8 cellular contexts compared by ENCODE assay signal in the genomic region with DNA sequence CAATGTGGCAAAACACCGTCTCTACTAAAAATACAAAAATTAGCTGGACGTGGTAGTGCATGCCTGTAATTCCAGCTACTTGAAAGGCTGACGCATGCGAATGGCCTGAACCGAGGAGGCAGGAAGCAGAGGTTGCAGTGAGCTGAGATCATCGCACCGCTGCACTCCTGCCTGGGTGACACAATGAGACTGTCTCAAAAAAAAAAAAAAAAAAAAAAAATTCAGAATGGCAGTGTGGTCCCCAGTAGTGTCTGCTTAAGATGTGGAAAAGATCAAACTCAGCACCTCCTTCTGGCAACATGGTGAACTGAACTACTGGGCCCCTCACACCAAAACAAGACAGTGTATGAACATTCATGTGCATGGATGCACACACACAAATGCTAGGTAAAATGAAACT. TPM values are rescaled to one million over a fixed set of nuclear protein-coding genes. Genes with fewer than 3 reads are reported as not detected.
A peak's percentile ranks its signal among the peaks of the same experiment; 100 is the strongest.
DNase-seq lines count a peak whose midpoint lies in the region; ATAC-seq and TF ChIP-seq lines count a peak whose summit lies in the region.

No MANE protein-coding gene starts in this region.

- H4K20me1 ChIP-seq in SK-N-SH (ENCODE audit: insufficient read depth) (peaks cover 18% of the 10 kb centered on the region), smooth muscle cell (ENCODE audit: low read depth) (no peaks in the 10 kb centered on the region)

- peak; percentile 29 for DNase-seq in GM12865 (ENCODE audit: low read depth)
- DNase-seq in SK-N-SH = no peak
- DNase-seq in choroid plexus epithelial cell (ENCODE audit: low read depth) = peak; percentile 89
- no peak for DNase-seq in smooth muscle cell (lab: John Stamatoyannopoulos, UW; ENCODE audit: unreplicated experiment)
- no peak for DNase-seq in D341Med (ENCODE audit: low spot score)
- DNase-seq in foreskin melanocyte = no peak

- H3K4me3 ChIP-seq in GM12865 (ENCODE audit: low read depth, low read length) (no peak overlapping the region), SK-N-SH (ENCODE audit: low read depth in 2 of 2, low read length in 1 of 2) (no peak overlapping the region), choroid plexus epithelial cell (ENCODE audit: low read depth, low read length) (no peak overlapping the region), smooth muscle cell (no peak overlapping the region)

- H3K79me2 ChIP-seq in SK-N-SH (ENCODE audit: insufficient read depth) (peaks cover 88% of the 10 kb centered on the region), smooth muscle cell (ENCODE audit: low read depth) (no peaks in the 10 kb centered on the region)

- TF ChIP-seq CTCF in GM12865 (IDR thresholded peaks at IDR 0.05; ENCODE audit: insufficient read depth, low read depth, low read length, missing control alignments) (no peak), SK-N-SH (IDR thresholded peaks at IDR 0.05) (peak; percentile 55), choroid plexus epithelial cell (conservative IDR thresholded peaks at IDR 0.05; ENCODE audit: low read depth, low read length) (peak; percentile 38), smooth muscle cell (IDR thresholded peaks at IDR 0.05; ENCODE audit: borderline replicate concordance, insufficient read depth, poor library complexity, severe bottlenecking) (no peak)

- H3K4me1 ChIP-seq in SK-N-SH (ENCODE audit: control insufficient read depth in 1 of 2, insufficient read depth in 2 of 2, low read depth in 1 of 2, low read length in 1 of 2) (peaks cover 0 to 4% of the 10 kb centered on the region in 2 experiments; a peak in 2 of 4 replicates), smooth muscle cell (ENCODE audit: low read depth) (no peaks in the 10 kb centered on the region)

- H3K27ac ChIP-seq in SK-N-SH (ENCODE audit: low read depth in 2 of 2, low read length in 1 of 2) (peak overlapping the region in 1 of 2 experiments; percentile 65; a peak in 2 of 4 replicates), smooth muscle cell (ENCODE audit: low read depth) (peak overlapping the region; percentile 82)

- H3K4me2 ChIP-seq in SK-N-SH = 0 out of 2 replicates have a peak overlapping the region, but pooled peaks have one; percentile 9
- H3K4me2 ChIP-seq in smooth muscle cell = no peak overlapping the region

- ATAC-seq in GM19397 (IDR thresholded peaks at IDR 0.05; ENCODE audit: unreplicated experiment) = no peak
- ATAC-seq in GM19328 (IDR thresholded peaks at IDR 0.05; ENCODE audit: unreplicated experiment) = no peak

- H3K9me3 ChIP-seq in SK-N-SH (no peaks in the 10 kb centered on the region), smooth muscle cell (replicated peaks; ENCODE audit: low read depth) (no peaks in the 10 kb centered on the region)

- H3F3A ChIP-seq in SK-N-SH (replicated peaks; ENCODE audit: insufficient read depth) = peaks cover 27% of the 10 kb centered on the region
- no peaks in the 10 kb centered on the region for H3F3A ChIP-seq in smooth muscle cell (ENCODE audit: low read depth)

- H3K27me3 ChIP-seq in SK-N-SH (ENCODE audit: insufficient read depth) = no peaks in the 10 kb centered on the region
- H3K27me3 ChIP-seq in smooth muscle cell (ENCODE audit: low read depth) = no peaks in the 10 kb centered on the region

- peaks cover 52 to 58% of the 10 kb centered on the region in 2 experiments for H3K36me3 ChIP-seq in SK-N-SH (replicated peaks in 1 of 2; ENCODE audit: control insufficient read depth in 1 of 2, insufficient read depth in 2 of 2, low read length in 1 of 2)
- H3K36me3 ChIP-seq in smooth muscle cell (ENCODE audit: low read depth) = no peaks in the 10 kb centered on the region

- H3K9ac ChIP-seq in SK-N-SH (no peak overlapping the region), smooth muscle cell (ENCODE audit: low read depth) (peak overlapping the region; percentile 18)

- 41% methylated on average over 7 of the region's 7 CpGs for WGBS in SK-N-SH (ENCODE audit: low lambda C conversion rate)
- WGBS in smooth muscle cell (ENCODE audit: low lambda C conversion rate) = 48% methylated on average over 7 of the region's 7 CpGs

- no peak; the same call in 1 of the 2 replicates for TF ChIP-seq RAD21 in SK-N-SH (IDR thresholded peaks at IDR 0.05; ENCODE audit: low read length)

- H2AFZ ChIP-seq in SK-N-SH (ENCODE audit: low read depth) (no peak overlapping the region), smooth muscle cell (ENCODE audit: low read depth) (no peak overlapping the region)

- POLR2A ChIA-PET in SK-N-SH (lab: Yijun Ruan, JAX) = no interaction called here

- CTCF ChIA-PET in SK-N-SH (lab: Yijun Ruan, JAX) = interaction anchor here (1.0 to 6.5 kb wide), 2 partner anchors 12 to 28 kb away, joined by 3 to 43 read pairs; no protein-coding TSS in a partner anchor

- no peak; a peak in 1 of 4 replicates for TF ChIP-seq EP300 in SK-N-SH (IDR thresholded peaks at IDR 0.05; ENCODE audit: borderline replicate concordance in 1 of 2, low read depth in 1 of 2, low read length in 1 of 2)

- H3K9me2 ChIP-seq in SK-N-SH = no peaks in the 10 kb centered on the region

TF ChIP-seq in SK-N-SH, 30 proteins besides CTCF, POLR2A, EP300 and RAD21:
- TF ChIP-seq TEAD4 (IDR thresholded peaks at IDR 0.05; ENCODE audit: borderline replicate concordance, insufficient read depth) (0 out of 2 replicates have a peak, but pooled peaks have one; percentile 19), JUND (IDR thresholded peaks at IDR 0.05) (peak; percentile 19; the same call in 1 of the 2 replicates), SMC3 (IDR thresholded peaks at IDR 0.05; ENCODE audit: low read depth, low read length) (peak; percentile 12; the same call in 1 of the 2 replicates), GATA2 (CRISPR knock-in tag; IDR thresholded peaks at IDR 0.05) (no peak)

RNA-seq across cellular contexts. Expression of a gene that starts 32.2 kb away (rescaled TPM):
- 86.9 and 116 TPM in 2 replicates for polyA plus RNA-seq in SK-N-SH (2012; rRNA removed)
- 134 and 161 TPM in 2 replicates for polyA plus RNA-seq in SK-N-SH (2012; cell fraction: cytosol; rRNA removed)
- polyA plus RNA-seq in SK-N-SH (2012; cell fraction: nucleus; rRNA removed) = 45.9 and 53.9 TPM in 2 replicates
- 43.8 and 46.7 TPM in 2 replicates for total RNA-seq in smooth muscle cell
- 37.2 and 54.7 TPM in 2 replicates for polyA plus RNA-seq in smooth muscle cell

RNA-seq across cellular contexts. Expression of a gene that starts 59.4 kb away (rescaled TPM):
- polyA plus RNA-seq in SK-N-SH (2012; rRNA removed) = 0.35 and 0.41 TPM in 2 replicates
- 0.51 and 0.53 TPM in 2 replicates for polyA plus RNA-seq in SK-N-SH (2012; cell fraction: cytosol; rRNA removed)
- polyA plus RNA-seq in SK-N-SH (2012; cell fraction: nucleus; rRNA removed) = 0.33 and 0.52 TPM in 2 replicates
- total RNA-seq in smooth muscle cell = 0.40 TPM in 1 of 2 replicates, not detected in the other
- 0.18 TPM in 1 of 2 replicates, not detected in the other for polyA plus RNA-seq in smooth muscle cell

Comparison
In these comparisons a context has a peak if more than half of its experiments do, and no peak if none do; other contexts are left out.
1. DNase-seq: peak in GM12865 (single experiment) and choroid plexus epithelial cell (single experiment); none in SK-N-SH (single experiment), smooth muscle cell (single experiment), D341Med (single experiment) and foreskin melanocyte (single experiment).
2. CTCF ChIP-seq: peak in SK-N-SH (single experiment) and choroid plexus epithelial cell (single experiment); none in GM12865 (single experiment) and smooth muscle cell (single experiment).